In the genomic region with DNA sequence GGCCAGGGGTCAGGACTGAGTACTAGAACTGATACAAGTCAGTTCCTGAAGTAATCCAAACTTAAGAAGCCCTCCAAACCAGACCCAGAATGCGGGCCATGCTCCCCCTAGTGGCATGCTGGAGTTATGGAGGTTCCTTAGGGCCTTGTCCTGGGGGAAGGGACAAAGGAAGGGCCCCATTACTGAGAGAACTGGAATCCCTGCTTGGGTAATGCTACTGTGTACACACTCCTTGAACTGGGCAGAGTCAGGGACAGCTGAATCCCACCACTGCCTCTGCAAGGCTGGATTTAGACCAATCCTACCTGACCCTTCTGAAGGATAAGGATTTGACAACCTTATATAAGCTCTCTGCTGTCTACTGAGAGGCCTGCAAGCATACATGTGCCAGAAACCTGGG, we compare ENCODE assay signal across 8 cellular contexts.
DNase-seq lines count a peak whose midpoint lies in the region; ATAC-seq, FAIRE-seq and TF ChIP-seq lines count a peak whose summit lies in the region.

No MANE protein-coding gene starts in this region.

- peak overlapping the region in 8 of 10 donors; percentile 31 to 63 (median 43) for H3K27ac ChIP-seq in heart right ventricle

- no peaks in the 10 kb centered on the region for H3K36me3 ChIP-seq in heart right ventricle

- TF ChIP-seq CTCF in CD14-positive monocyte (IDR thresholded peaks at IDR 0.05) (peak; percentile 85), heart right ventricle (IDR thresholded peaks at IDR 0.05) (peak; percentile 63 to 94 (median 88))

- H3K27me3 ChIP-seq in heart right ventricle: no peaks in the 10 kb centered on the region

- H3K36me3 Mint-ChIP-seq in CD14-positive monocyte: no peaks in the 10 kb centered on the region
- no peaks in the 10 kb centered on the region for H3K36me3 Mint-ChIP-seq in activated naive CD8-positive, alpha-beta T cell treated with anti-CD3 and anti-CD28 coated beads for 36 hours

- H3K4me3 Mint-ChIP-seq in CD14-positive monocyte: no peak overlapping the region
- no peak overlapping the region for H3K4me3 Mint-ChIP-seq in activated naive CD8-positive, alpha-beta T cell treated with anti-CD3 and anti-CD28 coated beads for 36 hours

- no peaks in the 10 kb centered on the region for H3K9me3 ChIP-seq in heart right ventricle

- peaks cover 21% of the 10 kb centered on the region for H3K4me1 Mint-ChIP-seq in CD14-positive monocyte
- H3K4me1 Mint-ChIP-seq in activated naive CD8-positive, alpha-beta T cell treated with anti-CD3 and anti-CD28 coated beads for 36 hours: peaks cover 9% of the 10 kb centered on the region

- DNase-seq in CD14-positive monocyte (ENCODE audit: low spot score) (no peak), KBM-7 (peak; percentile 78), RCC 7860 (ENCODE audit: low spot score) (peak; percentile 61), heart right ventricle (peak; percentile 75 to 81), posterior vena cava (ENCODE audit: low spot score) (peak; percentile 91)
- DNase-seq in activated naive CD8-positive, alpha-beta T cell treated with anti-CD3 and anti-CD28 coated beads for 36 hours: peak; percentile 66

- H3K9me3 Mint-ChIP-seq in CD14-positive monocyte: peaks cover 0 to 3% (median 0%) of the 10 kb centered on the region in 7 donors
- no peaks in the 10 kb centered on the region for H3K9me3 Mint-ChIP-seq in activated naive CD8-positive, alpha-beta T cell treated with anti-CD3 and anti-CD28 coated beads for 36 hours

- peaks cover 4 to 15% (median 8%) of the 10 kb centered on the region in 3 donors for H3K27me3 Mint-ChIP-seq in CD14-positive monocyte (ENCODE audit: low read depth in 3 of 3)
- peaks cover 28% of the 10 kb centered on the region for H3K27me3 Mint-ChIP-seq in activated naive CD8-positive, alpha-beta T cell treated with anti-CD3 and anti-CD28 coated beads for 36 hours

- WGBS in heart right ventricle, 2 donors: 15 to 19% methylated on average over 1 of the region's 1 CpG

- peak; percentile 52 for ATAC-seq in GM19467 (IDR thresholded peaks at IDR 0.05; ENCODE audit: unreplicated experiment)
- peak; percentile 35 to 61 (median 48) for ATAC-seq in heart right ventricle
- no peak for ATAC-seq in GM18873 (IDR thresholded peaks at IDR 0.05; ENCODE audit: low FRiP score, unreplicated experiment)

- peaks cover 6 to 65% (median 31%) of the 10 kb centered on the region in 9 donors for H3K4me1 ChIP-seq in heart right ventricle

- FAIRE-seq in RCC 7860 (lab: Jason Lieb, UNC): no peak

- in situ Hi-C loops in KBM-7 (cut with MboI; ENCODE audit: low pct_unique_long_range_greater_than_20kb, low sequenced_read_pairs): no loop called here

- no peak overlapping the region for H3K27ac Mint-ChIP-seq in CD14-positive monocyte
- H3K27ac Mint-ChIP-seq in activated naive CD8-positive, alpha-beta T cell treated with anti-CD3 and anti-CD28 coated beads for 36 hours: no peak overlapping the region

- intact Hi-C loops in CD14-positive monocyte (cut with micrococcal nuclease) (no loop called here), heart right ventricle (cut with DNase I) (loop anchor here (2.0 to 10.0 kb wide), 10 partner anchors 59 to 209 kb away; a partner anchor contains a TSS), posterior vena cava (cut with DNase I) (loop anchor here (5.0 kb wide), 2 partner anchors 91 to 111 kb away; no protein-coding TSS in a partner anchor)

- no peak overlapping the region for H3K4me3 ChIP-seq in heart right ventricle

Comparison
In these comparisons a context has a peak if more than half of its experiments do, and no peak if none do; other contexts are left out.
1. intact Hi-C loops: an anchor here in heart right ventricle (2.0 to 10.0 kb wide) and posterior vena cava (5.0 kb wide); none called in CD14-positive monocyte.